In the genomic region with DNA sequence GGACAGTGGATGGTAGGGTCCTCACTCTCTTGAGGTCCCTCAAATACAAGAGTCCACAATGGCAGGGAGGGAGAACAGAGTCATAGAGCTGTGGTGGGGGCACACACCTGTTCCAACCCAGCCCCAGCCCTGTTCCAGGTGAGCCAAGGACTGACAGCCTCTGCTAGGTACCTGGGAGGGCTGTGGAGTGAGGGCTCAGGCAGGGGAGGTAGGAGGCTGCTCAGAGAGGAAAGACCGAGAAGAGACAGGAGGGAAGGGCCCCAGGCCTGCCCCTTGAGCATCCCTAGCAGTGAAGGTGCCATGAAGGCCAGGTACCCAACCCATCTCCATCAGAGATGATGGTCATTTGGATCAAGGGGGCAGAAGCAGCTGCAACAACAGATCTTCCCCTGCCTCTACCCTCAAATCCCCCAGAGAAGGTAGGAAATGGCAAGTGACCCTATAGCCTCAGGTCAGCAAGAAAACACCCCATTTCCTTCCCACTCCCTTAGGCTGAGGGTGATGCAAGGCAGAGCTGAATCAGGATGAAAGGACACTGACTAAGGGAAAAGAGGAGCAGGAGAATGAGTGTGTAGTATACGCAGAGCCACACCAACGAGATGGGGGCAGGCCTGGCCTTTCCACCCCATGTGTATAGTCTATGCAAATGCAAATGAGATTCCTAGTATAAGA, we compare ENCODE assay signal across 1 cellular context.
TF ChIP-seq lines count a peak whose summit lies in the region.

No MANE protein-coding gene starts in this region.

TF ChIP-seq in WTC11, 78 proteins besides CTCF, POLR2A, EP300 and RAD21 (continued from another document):
- TF ChIP-seq E2F4 (CRISPR knock-in tag; IDR thresholded peaks at IDR 0.05; ENCODE audit: borderline replicate concordance, low read depth) (no peak), GRHL2 (CRISPR knock-in tag; IDR thresholded peaks at IDR 0.05; ENCODE audit: insufficient replicate concordance, severe bottlenecking) (no peak), MLX (CRISPR knock-in tag; IDR thresholded peaks at IDR 0.05) (no peak)
